8 cellular contexts compared by ENCODE assay signal in the genomic region with DNA sequence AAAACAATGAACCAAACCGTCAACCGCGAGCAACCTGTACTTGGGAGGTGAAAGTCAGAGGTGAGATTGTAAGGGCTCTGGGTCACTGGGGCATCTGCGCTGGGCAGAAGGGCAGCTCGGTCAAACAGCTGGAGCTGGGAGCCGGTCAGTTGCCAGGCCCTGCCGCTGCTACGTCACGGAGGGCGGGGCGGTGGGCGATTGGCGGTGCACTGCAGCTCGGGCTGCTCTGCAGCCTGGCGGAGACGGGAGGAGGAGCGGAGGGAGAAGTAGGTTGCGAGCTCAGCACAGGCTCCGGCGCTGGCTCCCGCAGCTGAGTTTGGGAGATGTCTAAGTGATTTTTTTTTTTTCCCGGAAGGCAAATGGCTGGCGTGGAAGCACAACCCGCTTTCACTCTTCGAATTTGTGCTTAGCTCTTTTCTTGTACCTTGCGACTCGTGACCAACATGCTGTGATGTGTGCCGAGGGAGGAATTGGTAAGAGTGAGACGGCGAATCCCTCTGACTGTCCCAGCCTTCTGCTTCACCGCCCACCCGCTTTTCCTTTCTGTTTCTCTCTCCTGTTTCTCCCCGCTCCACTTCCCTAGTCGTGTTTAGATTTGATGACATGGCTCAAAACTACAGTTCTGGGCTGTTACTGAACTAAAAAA. TPM values are rescaled to one million over a fixed set of nuclear protein-coding genes. Genes with fewer than 3 reads are reported as not detected.
DNase-seq lines count a peak whose midpoint lies in the region; ATAC-seq, FAIRE-seq and TF ChIP-seq lines count a peak whose summit lies in the region.

Gene ATP10D (plus strand): TSS at position 229 of the 646 bp plus-strand sequence. CDS start 27,266 bp downstream, outside the sequence.

- in situ Hi-C loops in GM18951 (cut with MboI; ENCODE audit: low sequenced_read_pairs, unreplicated experiment) = no loop called here

- H3K4me1 ChIP-seq in kidney (ENCODE audit: control insufficient read depth in 1 of 2, insufficient read depth in 1 of 2, low read depth in 1 of 2, low read length in 2 of 2) = peaks cover 5 to 16% of the 10 kb centered on the region in 2 donors

- TF ChIP-seq POLR2A in GM18951 (IDR thresholded peaks at IDR 0.05; ENCODE audit: extremely low read depth, insufficient read depth, insufficient read length) = peak; percentile 94

- no peaks in the 10 kb centered on the region for H3K36me3 ChIP-seq in kidney (ENCODE audit: control insufficient read depth in 1 of 2, insufficient read depth in 2 of 2, low read length in 2 of 2)

- peak within 1 kb of the TSS; percentile 91 to 99 for H3K27ac ChIP-seq in kidney (ENCODE audit: low read depth in 2 of 2, low read length in 2 of 2)

- peak within 1 kb of the TSS; percentile 86 to 94 for H3K9ac ChIP-seq in kidney (ENCODE audit: low read length in 2 of 2)

- ATAC-seq in HG03175 (IDR thresholded peaks at IDR 0.05; ENCODE audit: unreplicated experiment) = peak; percentile 93

- FAIRE-seq in kidney (lab: Jason Lieb, UNC) = peak; percentile 81

- H3K9me3 ChIP-seq in kidney (ENCODE audit: control insufficient read depth in 1 of 2, low read length in 2 of 2) = no peaks in the 10 kb centered on the region

- peak; percentile 23 for TF ChIP-seq CTCF in AG09309 (IDR thresholded peaks at IDR 0.05; ENCODE audit: control insufficient read depth, insufficient read depth, low read depth, low read length, missing control alignments)
- peak; percentile 38 for TF ChIP-seq CTCF in choroid plexus epithelial cell (conservative IDR thresholded peaks at IDR 0.05; ENCODE audit: low read depth, low read length)
- peak; percentile 16 for TF ChIP-seq CTCF in kidney (IDR thresholded peaks at IDR 0.05; ENCODE audit: borderline replicate concordance, extremely low read depth, insufficient read depth)

- intact Hi-C loops in kidney (cut with DNase I) = no loop called here

- DNase-seq in AG09309 (ENCODE audit: low read depth) (peak; percentile 56), NCI-H345 (lab: John Stamatoyannopoulos, UW) (peak; percentile 83), choroid plexus epithelial cell (ENCODE audit: low read depth) (peak; percentile 96), kidney (peak; percentile 99)
- DNase-seq in activated CD4-positive, alpha-beta T cell treated with anti-CD3 and anti-CD28 coated beads for 1 hour = peak; percentile 56
- peak; percentile 45 to 54 for DNase-seq in stimulated activated CD4-positive, alpha-beta T cell treated with anti-CD3 and anti-CD28 coated beads, Interleukin-15, amount 100 ng/mL, for 1 hour (ENCODE audit: low read depth in 1 of 2, low spot score in 1 of 2)

- H3K4me3 ChIP-seq in AG09309 (ENCODE audit: control insufficient read depth, low read depth, low read length) (peak within 1 kb of the TSS; percentile 60), choroid plexus epithelial cell (ENCODE audit: low read depth, low read length) (peak within 1 kb of the TSS; percentile 76), kidney (ENCODE audit: low read length in 2 of 2) (peak within 1 kb of the TSS; percentile 78 to 99)

RNA-seq across cellular contexts. Expression of gene ATP10D, which starts in this region (rescaled TPM):
- total RNA-seq in kidney = 43.6 TPM
- 10.4 TPM for polyA plus RNA-seq in kidney (ENCODE audit: insufficient read depth, low read depth, low replicate concordance)

Comparison
In these comparisons a context has a peak if more than half of its experiments do, and no peak if none do; other contexts are left out.
1. Peak in every context shown above with its lines: DNase-seq, ATAC-seq, H3K4me3 ChIP-seq and H3K27ac ChIP-seq.